21 cellular contexts compared by ENCODE assay signal in genomic region chr15:86316216-86316615, GRCh38.
DNase-seq lines count a peak whose midpoint lies in the region; ATAC-seq and TF ChIP-seq lines count a peak whose summit lies in the region.
"Had no signal": no experiment of that assay in that cellular context is flagged by ENCODE, and none has a peak within 500 bp of the region (broad histone marks: within the 10 kb centered on the region; RNA-seq: fewer than 3 reads in every experiment).

No MANE protein-coding gene starts in this region.

- H3K27ac ChIP-seq in BLaER1: no peak overlapping the region; the same call in 1 of the 2 replicates
- peak overlapping the region; percentile 91 for H3K27ac ChIP-seq in mesodermal cell (ENCODE audit: low read depth, low read length, severe bottlenecking)
- H3K27ac ChIP-seq in gastrocnemius medialis: peak overlapping the region in 3 of 4 donors; percentile 43 to 57 (median 49)
- H3K27ac ChIP-seq: A549 had no signal

- H4K20me1 ChIP-seq in BLaER1: no peaks in the 10 kb centered on the region

- no peak for DNase-seq in endothelial cell (ENCODE audit: low spot score)
- DNase-seq in gastrocnemius medialis: no peak
- no peak for DNase-seq in activated CD8-positive, alpha-beta memory T cell treated with anti-CD3 and anti-CD28 coated beads, Interleukin-2, amount 50 U/mL, for 48 hours
- no peak for DNase-seq in NCI-H1105 treated with DMSO at 0.1 percent for 48 hours (lab: John Stamatoyannopoulos, UW)
- no peak for DNase-seq in NCI-H524 treated with DMSO at 0.1 percent for 48 hours (lab: John Stamatoyannopoulos, UW)
- DNase-seq: COR-L47; GF-D8; H7; IMR-90; Karpas-422; NCI-H1105; NCI-H1694 treated with DMSO at 0.1 percent for 48 hours; NCI-H345; NCI-H526 treated with DMSO at 0.1 percent for 48 hours; NK-92 treated with Interleukin-12 subunit alpha and Interleukin-12 subunit beta, amount 100 ng/mL, for 24 hours; OCI-M1; SHP77 treated with DMSO at 0.1 percent for 48 hours had no signal

- H3K9me3 Mint-ChIP-seq in endothelial cell (ENCODE audit: unreplicated experiment): no peaks in the 10 kb centered on the region

- H3K9ac ChIP-seq in BLaER1: no peak overlapping the region

- H3K36me3 Mint-ChIP-seq in endothelial cell (ENCODE audit: low read depth, unreplicated experiment): no peaks in the 10 kb centered on the region
- H3K36me3 Mint-ChIP-seq: CD14-positive monocyte had no signal

- no peak for TF ChIP-seq POLR2A in gastrocnemius medialis (IDR thresholded peaks at IDR 0.05)

- H3K4me2 ChIP-seq in BLaER1: peak overlapping the region; percentile 54
- H3K4me2 ChIP-seq: A549 had no signal

- peaks cover 21% of the 10 kb centered on the region for H3K4me1 Mint-ChIP-seq in endothelial cell (ENCODE audit: unreplicated experiment)
- H3K4me1 Mint-ChIP-seq: CD14-positive monocyte had no signal

- H3K27ac Mint-ChIP-seq in endothelial cell (ENCODE audit: unreplicated experiment): peak overlapping the region; percentile 99
- H3K27ac Mint-ChIP-seq: CD14-positive monocyte had no signal

- intact Hi-C loops in gastrocnemius medialis (cut with DNase I; ENCODE audit: low total_unique reads): no loop called here

- 92% methylated on average over 6 to 8 of the region's 8 CpGs for whole genome bisulfite sequencing in mesodermal cell (ENCODE audit: insufficient coverage in 2 of 2), 2 experiments

- in situ Hi-C loops in gastrocnemius medialis (cut with MboI; ENCODE audit: low sequenced_read_pairs in 4 of 4): no loop called here

- H3K4me3 Mint-ChIP-seq in endothelial cell (ENCODE audit: unreplicated experiment): no peak overlapping the region
- H3K4me3 Mint-ChIP-seq: CD14-positive monocyte had no signal

- ATAC-seq in gastrocnemius medialis: no peak
- ATAC-seq: A549 had no signal

- H3K27me3 Mint-ChIP-seq in endothelial cell (ENCODE audit: unreplicated experiment): peaks cover 4% of the 10 kb centered on the region

- no peak overlapping the region for H3K4me3 ChIP-seq in BLaER1
- H3K4me3 ChIP-seq in mesodermal cell (ENCODE audit: extremely low read depth, insufficient read depth, low read length, poor library complexity, severe bottlenecking): no peak overlapping the region
- H3K4me3 ChIP-seq in gastrocnemius medialis: no peak overlapping the region
- H3K4me3 ChIP-seq: A549 had no signal

- H3K4me1 ChIP-seq in BLaER1 (peaks cover 24% of the 10 kb centered on the region), mesodermal cell (ENCODE audit: control insufficient read depth, insufficient read depth, low read length, poor library complexity, severe bottlenecking) (peaks cover 6% of the 10 kb centered on the region), gastrocnemius medialis (peaks cover 0 to 4% of the 10 kb centered on the region in 2 donors)
- H3K4me1 ChIP-seq: A549 had no signal

- TF ChIP-seq CTCF in endothelial cell (IDR thresholded peaks at IDR 0.05; ENCODE audit: unreplicated experiment): no peak
- no peak for TF ChIP-seq CTCF in gastrocnemius medialis (IDR thresholded peaks at IDR 0.05 in 4 of 5, conservative IDR thresholded peaks at IDR 0.05 in 1 of 5)

- H3K36me3 ChIP-seq in BLaER1: no peaks in the 10 kb centered on the region
- no peaks in the 10 kb centered on the region for H3K36me3 ChIP-seq in mesodermal cell (ENCODE audit: control insufficient read depth, insufficient read depth, low read length)
- H3K36me3 ChIP-seq in gastrocnemius medialis: no peaks in the 10 kb centered on the region

- no peaks in the 10 kb centered on the region for H3K9me3 ChIP-seq in BLaER1
- H3K9me3 ChIP-seq in mesodermal cell (ENCODE audit: control insufficient read depth, low read length): no peaks in the 10 kb centered on the region
- no peaks in the 10 kb centered on the region for H3K9me3 ChIP-seq in gastrocnemius medialis
- H3K9me3 ChIP-seq: A549 had no signal

- H3K27me3 ChIP-seq in BLaER1 (no peaks in the 10 kb centered on the region), gastrocnemius medialis (no peaks in the 10 kb centered on the region)
